13 cellular contexts compared by ENCODE assay signal in genomic region chr13:32407854-32408253, GRCh38. TPM values are rescaled to one million over a fixed set of nuclear protein-coding genes. Genes with fewer than 3 reads are reported as not detected.
DNase-seq lines count a peak whose midpoint lies in the region; ATAC-seq and TF ChIP-seq lines count a peak whose summit lies in the region.
"Had no signal": no experiment of that assay in that cellular context is flagged by ENCODE, and none has a peak within 500 bp of the region (broad histone marks: within the 10 kb centered on the region; RNA-seq: fewer than 3 reads in every experiment).

No MANE protein-coding gene starts in this region.

- in situ Hi-C loops in gastrocnemius medialis (cut with MboI; ENCODE audit: low sequenced_read_pairs in 4 of 4): no loop called here

- no peak for TF ChIP-seq POLR2A in gastrocnemius medialis (IDR thresholded peaks at IDR 0.05)

- H3K27me3 Mint-ChIP-seq in CD4-positive, alpha-beta memory T cell: no peaks in the 10 kb centered on the region
- no peaks in the 10 kb centered on the region for H3K27me3 Mint-ChIP-seq in activated CD4-positive, alpha-beta memory T cell treated with anti-CD3 and anti-CD28 coated beads for 36 hours

- H3K36me3 Mint-ChIP-seq in CD4-positive, alpha-beta memory T cell: peaks cover 42 to 59% of the 10 kb centered on the region in 2 donors
- peaks cover 16% of the 10 kb centered on the region for H3K36me3 Mint-ChIP-seq in activated CD4-positive, alpha-beta memory T cell treated with anti-CD3 and anti-CD28 coated beads for 36 hours

- H3K27ac Mint-ChIP-seq in CD4-positive, alpha-beta memory T cell: peak overlapping the region; percentile 31 to 91 (median 69)
- H3K27ac Mint-ChIP-seq in activated CD4-positive, alpha-beta memory T cell treated with anti-CD3 and anti-CD28 coated beads for 36 hours: peak overlapping the region; percentile 77

- H3K4me1 Mint-ChIP-seq in CD4-positive, alpha-beta memory T cell: peaks cover 23 to 35% (median 26%) of the 10 kb centered on the region in 4 donors
- H3K4me1 Mint-ChIP-seq in activated CD4-positive, alpha-beta memory T cell treated with anti-CD3 and anti-CD28 coated beads for 36 hours (ENCODE audit: low read depth): peaks cover 23% of the 10 kb centered on the region

- CTCF ChIA-PET in CD4-positive, alpha-beta memory T cell (lab: Charles Lee; ENCODE audit: partially characterized antibody): interaction anchor here (1.6 kb wide), 1 partner anchor 15 kb away, joined by 7 read pairs; no protein-coding TSS in a partner anchor
- CTCF ChIA-PET in activated CD4-positive, alpha-beta memory T cell treated with anti-CD3 and anti-CD28 coated beads for 36 hours (lab: Charles Lee): interaction anchor here (1.2 to 1.9 kb wide), 2 partner anchors 21 to 26 kb away, joined by 3 to 6 read pairs; partner anchors contain the start of gene N4BP2L1

- intact Hi-C loops in CD4-positive, alpha-beta memory T cell (cut with micrococcal nuclease): no loop called here
- intact Hi-C loops in activated CD4-positive, alpha-beta memory T cell treated with anti-CD3 and anti-CD28 coated beads for 36 hours (cut with micrococcal nuclease): loop anchor here (1.0 to 5.0 kb wide), 3 partner anchors 18 to 129 kb away; partner anchors contain the start of genes BRCA2 and ZAR1L
- intact Hi-C loops in gastrocnemius medialis (cut with DNase I; ENCODE audit: low total_unique reads): no loop called here

- POLR2A ChIA-PET in CD4-positive, alpha-beta memory T cell (lab: Charles Lee; ENCODE audit: partially characterized antibody): interaction anchor here (0.9 to 1.7 kb wide), 3 partner anchors 13 to 20 kb away, joined by 4 to 6 read pairs (median 4); partner anchors contain the start of gene N4BP2L1
- POLR2A ChIA-PET in activated CD4-positive, alpha-beta memory T cell treated with anti-CD3 and anti-CD28 coated beads for 36 hours (lab: Charles Lee): interaction anchor here (1.3 to 2.0 kb wide), 4 partner anchors 15 to 93 kb away, joined by 4 to 12 read pairs (median 6); partner anchors contain the start of genes BRCA2, N4BP2L1 and ZAR1L

- peak overlapping the region in 7 of 8 donors; percentile 43 to 81 (median 68) for H3K4me3 Mint-ChIP-seq in CD4-positive, alpha-beta memory T cell
- H3K4me3 Mint-ChIP-seq in activated CD4-positive, alpha-beta memory T cell treated with anti-CD3 and anti-CD28 coated beads for 36 hours: peak overlapping the region; percentile 55

- ATAC-seq in GM21619 (IDR thresholded peaks at IDR 0.05; ENCODE audit: unreplicated experiment): peak; percentile 83
- no peak for ATAC-seq in gastrocnemius medialis
- ATAC-seq in GM21447 (IDR thresholded peaks at IDR 0.05; ENCODE audit: unreplicated experiment): no peak
- ATAC-seq: PC-3 had no signal

- peaks cover 26% of the 10 kb centered on the region for H3K36me3 ChIP-seq in CD4-positive, alpha-beta memory T cell (ENCODE audit: insufficient read depth, low read length)
- H3K36me3 ChIP-seq in GM06990 (ENCODE audit: control insufficient read depth, insufficient read depth, low read length) (peaks cover 2% of the 10 kb centered on the region; the same call in 1 of the 2 replicates), gastrocnemius medialis (peaks cover 0 to 14% of the 10 kb centered on the region in 2 donors)

- H3K27ac ChIP-seq in CD4-positive, alpha-beta memory T cell (ENCODE audit: low read depth, low read length): no peak overlapping the region
- no peak overlapping the region for H3K27ac ChIP-seq in gastrocnemius medialis
- H3K27ac ChIP-seq: tibial nerve had no signal

- no peak for DNase-seq in CD4-positive, alpha-beta memory T cell
- DNase-seq in GM06990 (ENCODE audit: extremely low read depth, insufficient read length): no peak
- peak; percentile 58 for DNase-seq in activated CD4-positive, alpha-beta memory T cell treated with anti-CD3 and anti-CD28 coated beads for 36 hours
- DNase-seq in gastrocnemius medialis: no peak
- no peak for DNase-seq in glomerular visceral epithelial cell (ENCODE audit: extremely low spot score)
- DNase-seq: activated gamma-delta T cell treated with Interleukin-2 at 50 U/mL for 16 hours, DND-41, HCEC 1CT, PC-3 had no signal

- no peaks in the 10 kb centered on the region for H3K9me3 ChIP-seq in CD4-positive, alpha-beta memory T cell (ENCODE audit: control insufficient read depth in 1 of 2, low read length in 2 of 2)
- H3K9me3 ChIP-seq in gastrocnemius medialis: no peaks in the 10 kb centered on the region
- H3K9me3 ChIP-seq: BLaER1, tibial nerve had no signal

- H3K4me1 ChIP-seq in CD4-positive, alpha-beta memory T cell (ENCODE audit: insufficient read depth, low read length): no peaks in the 10 kb centered on the region
- no peaks in the 10 kb centered on the region for H3K4me1 ChIP-seq in gastrocnemius medialis

- no peaks in the 10 kb centered on the region for H3K9me3 Mint-ChIP-seq in CD4-positive, alpha-beta memory T cell
- H3K9me3 Mint-ChIP-seq in activated CD4-positive, alpha-beta memory T cell treated with anti-CD3 and anti-CD28 coated beads for 36 hours: no peaks in the 10 kb centered on the region

- no peaks in the 10 kb centered on the region for H3K27me3 ChIP-seq in CD4-positive, alpha-beta memory T cell (ENCODE audit: insufficient read depth, low read length)
- H3K27me3 ChIP-seq in GM06990 (replicated peaks; ENCODE audit: control insufficient read depth, insufficient read depth, low read length): no peaks in the 10 kb centered on the region
- H3K27me3 ChIP-seq in gastrocnemius medialis: no peaks in the 10 kb centered on the region
- H3K27me3 ChIP-seq: BLaER1, tibial nerve had no signal

- no peak overlapping the region for H3K4me3 ChIP-seq in CD4-positive, alpha-beta memory T cell (ENCODE audit: low read length in 2 of 2)
- peak overlapping the region; percentile 31; the same call in 1 of the 2 replicates for H3K4me3 ChIP-seq in GM06990 (replicated peaks; ENCODE audit: low read depth, low read length)
- no peak overlapping the region for H3K4me3 ChIP-seq in gastrocnemius medialis
- H3K4me3 ChIP-seq: BLaER1, tibial nerve had no signal

- TF ChIP-seq CTCF in GM06990 (IDR thresholded peaks at IDR 0.05; ENCODE audit: insufficient read depth, low read length, poor library complexity, severe bottlenecking) (no peak), gastrocnemius medialis (IDR thresholded peaks at IDR 0.05 in 4 of 5, conservative IDR thresholded peaks at IDR 0.05 in 1 of 5) (no peak)

RNA-seq across cellular contexts. Expression of gene N4BP2L1, which starts 20.1 kb away (rescaled TPM):
- 10 to 100 TPM; 51.6 to 51.9 TPM for total RNA-seq in CD4-positive, alpha-beta memory T cell
- polyA plus RNA-seq in CD4-positive, alpha-beta memory T cell: 10 to 100 TPM; 43.3 to 80.1 TPM
- total RNA-seq in activated CD4-positive, alpha-beta memory T cell treated with anti-CD3 and anti-CD28 coated beads for 36 hours: 10 to 100 TPM; 22.1 to 24.0 TPM
- 1 to 10 TPM; 6.5 to 10.0 (median 7.2) TPM for total RNA-seq in gastrocnemius medialis
